Comparison of ENCODE assay signal across 21 cellular contexts in the genomic region with DNA sequence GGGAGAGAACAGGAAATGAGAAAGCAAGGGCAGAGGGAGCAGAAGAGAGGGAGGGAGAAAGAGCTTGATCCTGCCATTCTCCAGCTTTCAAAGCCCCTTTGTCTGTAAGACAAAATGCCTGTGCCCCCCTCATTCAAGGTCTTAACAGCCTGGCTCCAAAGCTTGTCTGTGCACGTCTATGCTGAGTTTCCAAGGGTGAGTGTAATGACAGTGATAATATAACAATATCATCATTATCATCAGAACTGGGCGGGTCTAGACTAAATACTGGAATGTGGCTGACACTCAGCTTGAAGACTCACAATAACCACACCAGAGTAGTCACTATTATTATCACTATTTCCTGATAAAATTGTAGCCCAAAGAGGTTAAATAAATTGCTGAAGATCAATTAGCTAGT.
"Had no signal": no experiment of that assay in that cellular context is flagged by ENCODE, and none has a peak within 500 bp of the region (broad histone marks: within the 10 kb centered on the region; RNA-seq: fewer than 3 reads in every experiment).

No MANE protein-coding gene starts in this region.

- H3K9me3 ChIP-seq: thyroid gland had no signal

- H3K27me3 ChIP-seq: cardiac muscle cell, gastroesophageal sphincter, heart left ventricle, thyroid gland had no signal

- DNase-seq: activated CD4-positive, alpha-beta T cell treated with anti-CD3 and anti-CD28 coated beads for 36 hours; activated CD4-positive, alpha-beta T cell treated with anti-CD3 and anti-CD28 coated beads, Interleukin-2, amount 50 U/mL, for 48 hours; activated gamma-delta T cell treated with Interleukin-2 at 50 U/mL for 16 hours; activated T-cell treated with anti-CD3 and anti-CD28 coated beads for 4 hours; dermis blood vessel endothelial cell; heart left ventricle; kidney glomerular epithelial cell; left ventricle myocardium superior; mesendoderm; natural killer cell; occipital lobe; retina; stimulated activated CD4-positive, alpha-beta T cell treated with anti-CD3 and anti-CD28 coated beads, Interleukin-12 subunit alpha, Interleukin-12 subunit beta, amount 100 ng/mL, for 4 hours; stimulated activated CD4-positive, alpha-beta T cell treated with anti-CD3 and anti-CD28 coated beads, Interleukin-1b, Interleukin-23, amount 100 ng/mL, for 48 hours; stimulated activated CD8-positive, alpha-beta memory T cell treated with anti-CD3 and anti-CD28 coated beads, Interleukin-4, amount 100 ng/mL, for 48 hours; stimulated activated naive CD4-positive, alpha-beta T cell; SW 1271; thyroid gland had no signal

- ATAC-seq: activated CD4-positive, alpha-beta T cell treated with anti-CD3 and anti-CD28 coated beads for 36 hours; gastroesophageal sphincter; heart left ventricle; left ventricle myocardium superior; natural killer cell; WTC11 had no signal

- H3K36me3 ChIP-seq: cardiac muscle cell, gastroesophageal sphincter, heart left ventricle, thyroid gland had no signal

- H3K4me3 ChIP-seq: cardiac muscle cell, gastroesophageal sphincter, heart left ventricle, thyroid gland had no signal

- H3K27ac ChIP-seq: cardiac muscle cell, gastroesophageal sphincter, heart left ventricle, thyroid gland had no signal
